ENCODE assay signal across 10 cellular contexts in the genomic region with DNA sequence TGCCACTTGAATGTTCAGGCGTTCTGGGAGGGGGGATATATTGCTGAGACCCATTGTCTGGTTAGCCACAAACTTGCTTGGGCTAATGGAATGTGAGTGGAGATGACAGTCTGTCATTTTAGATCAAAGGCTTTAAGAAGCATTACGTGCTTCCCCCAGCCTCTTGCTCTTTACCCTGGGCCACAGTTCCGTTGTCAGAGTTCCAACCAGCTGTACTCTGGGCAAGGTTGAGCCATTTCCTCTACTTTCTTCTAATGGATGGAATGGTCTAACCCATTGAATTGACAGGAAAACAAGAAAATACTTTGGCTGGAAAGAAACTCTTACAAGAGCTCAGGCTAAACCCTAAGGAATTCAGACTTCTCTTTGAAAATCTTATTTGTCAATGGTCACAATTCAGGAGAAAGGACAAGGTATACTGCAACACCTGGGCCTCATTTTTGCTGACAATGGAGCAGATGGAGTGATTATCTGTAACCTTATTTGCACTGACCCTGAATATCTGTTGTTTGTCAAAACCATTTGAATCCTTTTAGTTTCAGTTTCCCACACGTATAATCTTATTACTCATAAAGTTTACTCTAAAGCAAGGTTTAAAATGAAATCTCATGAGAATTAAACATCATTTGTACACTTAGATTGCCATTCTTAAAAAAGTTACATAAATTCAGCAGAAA.
DNase-seq lines count a peak whose midpoint lies in the region; FAIRE-seq and TF ChIP-seq lines count a peak whose summit lies in the region.
"Had no signal": no experiment of that assay in that cellular context is flagged by ENCODE, and none has a peak within 500 bp of the region (broad histone marks: within the 10 kb centered on the region; RNA-seq: fewer than 3 reads in every experiment).

No MANE protein-coding gene starts in this region.

- H3K9ac ChIP-seq in mammary epithelial cell (ENCODE audit: insufficient read depth, low read length): no peak overlapping the region

- DNase-seq in MCF 10A (ENCODE audit: unreplicated experiment) (no peak), mammary epithelial cell (no peak), NCI-H748 treated with DMSO at 0.1 percent for 48 hours (lab: John Stamatoyannopoulos, UW) (peak; percentile 47), hepatocyte (ENCODE audit: low spot score) (no peak), urothelium cell line (ENCODE audit: low spot score) (peak; percentile 18), HuH-7 (ENCODE audit: low spot score) (no peak)
- no peak for DNase-seq in activated CD4-positive, alpha-beta T cell treated with anti-CD3 and anti-CD28 coated beads, Interleukin-2, amount 10 ng/mL, durations not matched to agents 24 days and 14 days
- no peak for DNase-seq in stimulated activated CD4-positive, alpha-beta T cell treated with anti-CD3 and anti-CD28 coated beads, Interleukin-1b, Interleukin-23, amount 100 ng/mL, for 48 hours
- DNase-seq: NCI-H1105 had no signal

- 83% methylated on average over 4 of the region's 4 CpGs for WGBS in mammary epithelial cell (ENCODE audit: low coverage, missing lambda C conversion rate)
- WGBS in hepatocyte (ENCODE audit: low lambda C conversion rate, missing lambda C conversion rate): 32% methylated on average over 4 of the region's 4 CpGs

- no peaks in the 10 kb centered on the region for H3K27me3 Mint-ChIP-seq in MCF 10A (ENCODE audit: insufficient read depth, unreplicated experiment)
- peaks cover 2% of the 10 kb centered on the region for H3K27me3 Mint-ChIP-seq in activated CD4-positive, alpha-beta T cell treated with anti-CD3 and anti-CD28 coated beads, Interleukin-2, amount 10 ng/mL, durations not matched to agents 24 days and 14 days

- no peak for TF ChIP-seq CTCF in MCF 10A (IDR thresholded peaks at IDR 0.05; ENCODE audit: unreplicated experiment)
- no peak for TF ChIP-seq CTCF in mammary epithelial cell (conservative IDR thresholded peaks at IDR 0.05 in 1 of 2, IDR thresholded peaks at IDR 0.05 in 1 of 2; ENCODE audit: extremely low read depth in 1 of 2, insufficient read depth in 1 of 2, low read depth in 1 of 2, low read length in 2 of 2)
- no peak for TF ChIP-seq CTCF in hepatocyte (IDR thresholded peaks at IDR 0.05; ENCODE audit: poor library complexity)

- BruUV-seq in MCF 10A (replicated peaks; lab: Mats Ljungman, UMichigan): no TSS peak
- no TSS peak for BruUV-seq in mammary epithelial cell (replicated peaks; lab: Mats Ljungman, UMichigan)

- in situ Hi-C loops in mammary epithelial cell (cut with MboI; ENCODE audit: low sequenced_read_pairs in 2 of 2): loop anchor here (10.0 to 25.0 kb wide), 2 partner anchors 167 to 275 kb away; no protein-coding TSS in a partner anchor

- peak overlapping the region; percentile 74 for H3K27ac Mint-ChIP-seq in MCF 10A (ENCODE audit: low read depth, unreplicated experiment)
- H3K27ac Mint-ChIP-seq in activated CD4-positive, alpha-beta T cell treated with anti-CD3 and anti-CD28 coated beads, Interleukin-2, amount 10 ng/mL, durations not matched to agents 24 days and 14 days: no peak overlapping the region

- intact Hi-C loops in MCF 10A (cut with micrococcal nuclease) (loop anchor here (2.0 kb wide), 1 partner anchor 271 kb away; no protein-coding TSS in a partner anchor), mammary epithelial cell (cut with micrococcal nuclease) (loop anchor here (2.0 kb wide), 1 partner anchor 139 kb away; no protein-coding TSS in a partner anchor)
- intact Hi-C loops in activated CD4-positive, alpha-beta T cell treated with anti-CD3 and anti-CD28 coated beads, Interleukin-2, amount 10 ng/mL, durations not matched to agents 24 days and 14 days (cut with micrococcal nuclease): no loop called here

- H2AFZ ChIP-seq in mammary epithelial cell (ENCODE audit: low read depth, low read length): no peak overlapping the region
- no peak overlapping the region for H2AFZ ChIP-seq in hepatocyte

- no peaks in the 10 kb centered on the region for H4K20me1 ChIP-seq in mammary epithelial cell (ENCODE audit: insufficient read depth, low read length)
- no peaks in the 10 kb centered on the region for H4K20me1 ChIP-seq in hepatocyte (ENCODE audit: insufficient read depth, poor library complexity, severe bottlenecking)

- H3K4me1 ChIP-seq in mammary epithelial cell (ENCODE audit: insufficient read depth, low read length) (no peaks in the 10 kb centered on the region), hepatocyte (ENCODE audit: insufficient read depth) (peaks cover 8% of the 10 kb centered on the region)

- CTCF ChIA-PET in MCF 10A (lab: Yijun Ruan, JAX): interaction anchor here (0.6 to 4.3 kb wide), 13 partner anchors 9 to 441 kb away, joined by 3 to 63 read pairs (median 6); no protein-coding TSS in a partner anchor
- CTCF ChIA-PET in mammary epithelial cell (lab: Charles Lee; ENCODE audit: low non-redundant PET): no interaction called here

- H3K4me1 Mint-ChIP-seq in MCF 10A (ENCODE audit: insufficient read depth, unreplicated experiment): peaks cover 22% of the 10 kb centered on the region
- peaks cover 7% of the 10 kb centered on the region for H3K4me1 Mint-ChIP-seq in activated CD4-positive, alpha-beta T cell treated with anti-CD3 and anti-CD28 coated beads, Interleukin-2, amount 10 ng/mL, durations not matched to agents 24 days and 14 days

- peaks cover 7% of the 10 kb centered on the region for H3K36me3 Mint-ChIP-seq in MCF 10A (ENCODE audit: insufficient read depth, unreplicated experiment)
- no peaks in the 10 kb centered on the region for H3K36me3 Mint-ChIP-seq in activated CD4-positive, alpha-beta T cell treated with anti-CD3 and anti-CD28 coated beads, Interleukin-2, amount 10 ng/mL, durations not matched to agents 24 days and 14 days (ENCODE audit: low read depth)

- no peaks in the 10 kb centered on the region for H3K79me2 ChIP-seq in mammary epithelial cell (ENCODE audit: insufficient read depth, low read length)
- no peaks in the 10 kb centered on the region for H3K79me2 ChIP-seq in hepatocyte

- H3K9me3 Mint-ChIP-seq in MCF 10A (ENCODE audit: unreplicated experiment): no peaks in the 10 kb centered on the region
- no peaks in the 10 kb centered on the region for H3K9me3 Mint-ChIP-seq in activated CD4-positive, alpha-beta T cell treated with anti-CD3 and anti-CD28 coated beads, Interleukin-2, amount 10 ng/mL, durations not matched to agents 24 days and 14 days

- peak overlapping the region; percentile 49 for H3K4me3 Mint-ChIP-seq in MCF 10A (ENCODE audit: unreplicated experiment)
- no peak overlapping the region for H3K4me3 Mint-ChIP-seq in activated CD4-positive, alpha-beta T cell treated with anti-CD3 and anti-CD28 coated beads, Interleukin-2, amount 10 ng/mL, durations not matched to agents 24 days and 14 days

- no peak overlapping the region for H3K4me2 ChIP-seq in mammary epithelial cell (ENCODE audit: insufficient read depth, low read depth, low read length)
- peak overlapping the region; percentile 56 for H3K4me2 ChIP-seq in hepatocyte

- H3K9me3 ChIP-seq in mammary epithelial cell (replicated peaks; ENCODE audit: insufficient read depth, low read length) (no peaks in the 10 kb centered on the region), hepatocyte (ENCODE audit: low read depth) (no peaks in the 10 kb centered on the region)
- H3K9me3 ChIP-seq: Caco-2 had no signal

- no peaks in the 10 kb centered on the region for H3K27me3 ChIP-seq in mammary epithelial cell (ENCODE audit: insufficient read depth, low read length)
- no peaks in the 10 kb centered on the region for H3K27me3 ChIP-seq in hepatocyte

- H3K4me3 ChIP-seq in mammary epithelial cell (replicated peaks in 1 of 3; ENCODE audit: insufficient read depth in 1 of 3, low read depth in 2 of 3, low read length in 3 of 3): no peak overlapping the region
- H3K4me3 ChIP-seq in hepatocyte: no peak overlapping the region

- no peak overlapping the region for H3K27ac ChIP-seq in mammary epithelial cell (ENCODE audit: insufficient read depth, low read depth, low read length)
- peak overlapping the region; percentile 54 for H3K27ac ChIP-seq in hepatocyte

- H3K36me3 ChIP-seq in mammary epithelial cell (ENCODE audit: insufficient read depth, low read length) (no peaks in the 10 kb centered on the region), hepatocyte (replicated peaks; ENCODE audit: insufficient read depth, low read depth) (no peaks in the 10 kb centered on the region)

- POLR2A ChIA-PET in MCF 10A (lab: Yijun Ruan, JAX): interaction anchor here (0.6 to 2.4 kb wide), 9 partner anchors 55 to 156 kb away, joined by 3 to 13 read pairs (median 4); no protein-coding TSS in a partner anchor

- no peaks in the 10 kb centered on the region for H3K9me2 ChIP-seq in hepatocyte (replicated peaks; ENCODE audit: insufficient read depth)

- dilution Hi-C loops in mammary epithelial cell (cut with HindIII; ENCODE audit: low sequenced_read_pairs): no loop called here

- FAIRE-seq in urothelium cell line (lab: Jason Lieb, UNC): no peak

Comparison
In these comparisons a context has a peak if more than half of its experiments do, and no peak if none do; other contexts are left out.
1. DNase-seq: peak in NCI-H748 treated with DMSO at 0.1 percent for 48 hours (single experiment) and urothelium cell line (single experiment); none in MCF 10A (single experiment), mammary epithelial cell (single experiment), hepatocyte (single experiment), HuH-7 (single experiment), activated CD4-positive, alpha-beta T cell treated with anti-CD3 and anti-CD28 coated beads, Interleukin-2, amount 10 ng/mL, durations not matched to agents 24 days and 14 days (single experiment) and stimulated activated CD4-positive, alpha-beta T cell treated with anti-CD3 and anti-CD28 coated beads, Interleukin-1b, Interleukin-23, amount 100 ng/mL, for 48 hours (single experiment).